Comparison of ENCODE assay signal across 14 cellular contexts in the genomic region with DNA sequence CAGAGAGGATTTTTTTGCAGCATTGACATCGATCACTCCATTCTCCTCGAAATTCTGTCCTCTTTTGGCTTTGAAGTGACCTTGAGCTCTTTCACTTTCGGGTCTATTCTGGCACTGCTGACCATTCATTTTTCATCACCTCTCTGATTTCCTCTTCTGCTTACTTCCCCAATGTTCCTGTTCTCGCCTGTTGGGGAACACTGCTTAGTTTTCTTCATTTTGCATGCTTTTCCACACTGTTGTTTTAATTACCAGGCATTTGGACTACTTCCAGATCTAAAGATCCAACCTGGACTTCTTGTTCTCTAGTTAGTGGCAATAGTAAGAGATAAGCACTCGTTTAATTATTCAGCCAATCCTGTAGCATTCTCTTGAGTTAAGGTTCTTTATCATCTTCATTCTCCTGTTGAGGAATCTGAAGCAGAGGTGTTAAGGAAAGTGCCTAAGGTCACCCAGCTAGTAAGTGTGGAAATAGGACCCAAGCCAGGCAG. TPM values are rescaled to one million over a fixed set of nuclear protein-coding genes. Genes with fewer than 3 reads are reported as not detected.
DNase-seq lines count a peak whose midpoint lies in the region; ATAC-seq and TF ChIP-seq lines count a peak whose summit lies in the region.
"Had no signal": no experiment of that assay in that cellular context is flagged by ENCODE, and none has a peak within 500 bp of the region (broad histone marks: within the 10 kb centered on the region; RNA-seq: fewer than 3 reads in every experiment).

No MANE protein-coding gene starts in this region.

- H3K36me3 Mint-ChIP-seq in natural killer cell, result no peaks in the 10 kb centered on the region
- peaks cover 9% of the 10 kb centered on the region for H3K36me3 Mint-ChIP-seq in natural killer cell treated with Interleukin-12 subunit alpha and Interleukin-12 subunit beta and Interleukin-15 and Interleukin-18, amount 100 ng/mL, for 72 hours
- H3K36me3 Mint-ChIP-seq in activated T-helper 17 cell treated with anti-CD3 and anti-CD28 coated beads, Interleukin-2, amount 50 U/mL, for 72 hours (ENCODE audit: low read depth), result peaks cover 47% of the 10 kb centered on the region

- H3K27me3 Mint-ChIP-seq in natural killer cell (ENCODE audit: low read depth in 2 of 2), result no peaks in the 10 kb centered on the region
- no peaks in the 10 kb centered on the region for H3K27me3 Mint-ChIP-seq in natural killer cell treated with Interleukin-12 subunit alpha and Interleukin-12 subunit beta and Interleukin-15 and Interleukin-18, amount 100 ng/mL, for 72 hours
- no peaks in the 10 kb centered on the region for H3K27me3 Mint-ChIP-seq in activated T-helper 17 cell treated with anti-CD3 and anti-CD28 coated beads, Interleukin-2, amount 50 U/mL, for 72 hours

- no peak for TF ChIP-seq CTCF in natural killer cell (IDR thresholded peaks at IDR 0.05)
- no peak for TF ChIP-seq CTCF in lower lobe of right lung (IDR thresholded peaks at IDR 0.05)

- WGBS in aorta, 2 donors, result 70 to 81% methylated on average over 5 of the region's 5 CpGs

- no peaks in the 10 kb centered on the region for H3K9me3 Mint-ChIP-seq in natural killer cell
- no peaks in the 10 kb centered on the region for H3K9me3 Mint-ChIP-seq in natural killer cell treated with Interleukin-12 subunit alpha and Interleukin-12 subunit beta and Interleukin-15 and Interleukin-18, amount 100 ng/mL, for 72 hours
- H3K9me3 Mint-ChIP-seq in activated T-helper 17 cell treated with anti-CD3 and anti-CD28 coated beads, Interleukin-2, amount 50 U/mL, for 72 hours, result no peaks in the 10 kb centered on the region

- peak overlapping the region; percentile 3 to 41 for H3K27ac Mint-ChIP-seq in natural killer cell
- peak overlapping the region in 1 of 2 donors; percentile 17 for H3K27ac Mint-ChIP-seq in natural killer cell treated with Interleukin-12 subunit alpha and Interleukin-12 subunit beta and Interleukin-15 and Interleukin-18, amount 100 ng/mL, for 72 hours
- H3K27ac Mint-ChIP-seq in activated T-helper 17 cell treated with anti-CD3 and anti-CD28 coated beads, Interleukin-2, amount 50 U/mL, for 72 hours, result no peak overlapping the region

- intact Hi-C loops in natural killer cell (cut with micrococcal nuclease) (no loop called here), lower lobe of right lung (cut with DNase I) (no loop called here), aorta (cut with DNase I) (loop anchor here (5.0 to 10.0 kb wide), 2 partner anchors 41 to 48 kb away; no protein-coding TSS in a partner anchor)

- H3K36me3 ChIP-seq in lower lobe of right lung (no peaks in the 10 kb centered on the region), aorta (ENCODE audit: control insufficient read depth in 1 of 2, insufficient read depth in 2 of 2, low read length in 1 of 2) (no peaks in the 10 kb centered on the region)
- H3K36me3 ChIP-seq: tibial nerve had no signal

- H3K9me3 ChIP-seq in lower lobe of right lung, result no peaks in the 10 kb centered on the region
- H3K9me3 ChIP-seq in aorta (ENCODE audit: control insufficient read depth, low read length), result no peaks in the 10 kb centered on the region
- H3K9me3 ChIP-seq: tibial nerve had no signal

- H3K4me1 ChIP-seq in lower lobe of right lung (peaks cover 26% of the 10 kb centered on the region), aorta (ENCODE audit: control insufficient read depth in 1 of 2, insufficient read depth in 2 of 2, low read length in 2 of 2) (peaks cover 5 to 6% of the 10 kb centered on the region in 2 donors)

- no peak for ATAC-seq in natural killer cell
- no peak for ATAC-seq in natural killer cell treated with Interleukin-12 subunit alpha and Interleukin-12 subunit beta and Interleukin-15 and Interleukin-18, amount 100 ng/mL, for 72 hours
- peak; percentile 46 to 56 for ATAC-seq in lower lobe of right lung
- no peak for ATAC-seq in aorta (ENCODE audit: low FRiP score)
- no peak for ATAC-seq in activated T-helper 17 cell treated with anti-CD3 and anti-CD28 coated beads, Interleukin-2, amount 50 U/mL, for 72 hours (replicated peaks)
- ATAC-seq: activated CD4-positive, CD25-positive, alpha-beta regulatory T cell treated with anti-CD3 and anti-CD28 coated beads, Interleukin-2, amount 50 U/mL, for 24 hours had no signal

- DNase-seq in natural killer cell (no peak), astrocyte of the hippocampus (ENCODE audit: low read depth, low spot score) (peak; percentile 25), lower lobe of right lung (no peak), aorta (no peak), NCI-H1048 (lab: John Stamatoyannopoulos, UW) (no peak), GM19240 (ENCODE audit: insufficient read length, low spot score) (no peak)
- no peak for DNase-seq in natural killer cell treated with Interleukin-12 subunit alpha and Interleukin-12 subunit beta and Interleukin-15 and Interleukin-18, amount 100 ng/mL, for 72 hours (ENCODE audit: low spot score)
- DNase-seq: activated effector memory CD4-positive, alpha-beta T cell treated with anti-CD3 and anti-CD28 coated beads, Interleukin-2, amount 50 U/mL, for 16 hours; effector memory CD4-positive, alpha-beta T cell; NCI-H1694 had no signal

- H3K4me1 Mint-ChIP-seq in natural killer cell, result peaks cover 45 to 66% of the 10 kb centered on the region in 2 donors
- H3K4me1 Mint-ChIP-seq in natural killer cell treated with Interleukin-12 subunit alpha and Interleukin-12 subunit beta and Interleukin-15 and Interleukin-18, amount 100 ng/mL, for 72 hours (ENCODE audit: low read depth in 2 of 2), result peaks cover 34 to 36% of the 10 kb centered on the region in 2 donors
- peaks cover 17% of the 10 kb centered on the region for H3K4me1 Mint-ChIP-seq in activated T-helper 17 cell treated with anti-CD3 and anti-CD28 coated beads, Interleukin-2, amount 50 U/mL, for 72 hours

- no peak overlapping the region for H3K4me3 Mint-ChIP-seq in natural killer cell
- H3K4me3 Mint-ChIP-seq in natural killer cell treated with Interleukin-12 subunit alpha and Interleukin-12 subunit beta and Interleukin-15 and Interleukin-18, amount 100 ng/mL, for 72 hours, result no peak overlapping the region
- H3K4me3 Mint-ChIP-seq in activated T-helper 17 cell treated with anti-CD3 and anti-CD28 coated beads, Interleukin-2, amount 50 U/mL, for 72 hours, result no peak overlapping the region

- H3K27me3 ChIP-seq in lower lobe of right lung (ENCODE audit: low read depth), result no peaks in the 10 kb centered on the region
- no peaks in the 10 kb centered on the region for H3K27me3 ChIP-seq in aorta (ENCODE audit: control insufficient read depth in 1 of 2, insufficient read depth in 2 of 2, low read length in 1 of 2)
- H3K27me3 ChIP-seq: tibial nerve had no signal

- H3K27ac ChIP-seq in lower lobe of right lung (peak overlapping the region; percentile 10), aorta (ENCODE audit: low read depth in 1 of 2, low read length in 2 of 2) (peak overlapping the region; percentile 33 to 43)
- H3K27ac ChIP-seq: HL-60 had no signal

- H3K4me3 ChIP-seq in lower lobe of right lung (no peak overlapping the region), aorta (ENCODE audit: low read length in 2 of 2) (no peak overlapping the region)
- H3K4me3 ChIP-seq: tibial nerve had no signal

RNA-seq across cellular contexts. Expression of gene MAN2A1, which starts 53.4 kb away (rescaled TPM):
- 10 to 100 TPM; 44.9 to 54.2 (median 50.7) TPM for total RNA-seq in natural killer cell
- 10 to 100 TPM; 37.9 to 38.7 TPM for total RNA-seq in natural killer cell treated with Interleukin-12 subunit alpha and Interleukin-12 subunit beta and Interleukin-15 and Interleukin-18, amount 100 ng/mL, for 72 hours
- total RNA-seq in lower lobe of right lung, result 42.9 TPM
- total RNA-seq in aorta, result 10 to 100 TPM; 57.7 to 69.7 TPM
- 10 to 100 TPM; 14.5 to 23.5 TPM for polyA plus RNA-seq in aorta
- total RNA-seq in activated T-helper 17 cell treated with anti-CD3 and anti-CD28 coated beads, Interleukin-2, amount 50 U/mL, for 72 hours, result 10 to 100 TPM; 17.8 to 28.1 TPM

Comparison
In these comparisons a context has a peak if more than half of its experiments do, and no peak if none do; other contexts are left out.
1. ATAC-seq: peak in lower lobe of right lung (2 of 2); none in natural killer cell (0 of 3), natural killer cell treated with Interleukin-12 subunit alpha and Interleukin-12 subunit beta and Interleukin-15 and Interleukin-18, amount 100 ng/mL, for 72 hours (0 of 2), aorta (single experiment) and activated T-helper 17 cell treated with anti-CD3 and anti-CD28 coated beads, Interleukin-2, amount 50 U/mL, for 72 hours (single experiment).
2. intact Hi-C loops: an anchor here in aorta (5.0 to 10.0 kb wide); none called in natural killer cell and lower lobe of right lung.